Comparison of ENCODE assay signal across 8 cellular contexts in the genomic region with DNA sequence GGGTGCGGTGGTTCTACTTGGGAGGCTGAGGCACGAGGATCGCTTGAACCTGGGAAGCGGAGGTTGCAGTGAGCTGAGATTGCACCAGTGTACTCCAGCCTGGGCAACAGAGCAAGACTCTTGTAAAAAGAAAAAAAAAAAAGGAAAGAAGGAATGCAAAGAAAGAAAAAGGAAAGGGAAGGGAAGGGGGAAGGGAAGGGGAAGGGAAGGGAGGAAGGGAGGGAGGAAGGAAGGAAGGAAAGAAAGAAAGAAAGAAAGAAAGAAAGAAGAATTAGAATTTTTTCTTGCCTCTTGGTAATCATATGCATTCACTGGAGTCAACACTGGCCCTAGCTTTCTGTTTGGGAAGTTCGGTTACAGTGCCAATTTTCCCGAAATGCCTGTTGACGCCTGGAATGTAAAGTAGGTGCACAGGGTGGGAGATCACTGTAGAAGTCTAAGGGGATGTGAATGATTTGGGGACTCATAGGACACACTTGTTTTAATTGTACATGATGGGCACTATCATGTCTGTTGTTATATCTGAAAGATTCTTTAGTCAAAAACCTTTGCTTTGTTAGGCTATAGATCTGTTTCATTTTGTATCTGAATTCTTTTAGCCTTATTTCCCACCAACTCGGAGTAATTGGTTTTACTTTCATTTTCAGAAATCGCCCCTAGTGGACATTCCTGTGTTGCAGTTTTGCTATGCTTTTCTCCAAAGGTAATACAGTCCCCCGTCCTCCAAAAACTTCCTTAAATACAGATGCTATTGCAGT. TPM values are rescaled to one million over a fixed set of nuclear protein-coding genes. Genes with fewer than 3 reads are reported as not detected.
DNase-seq lines count a peak whose midpoint lies in the region; ATAC-seq and TF ChIP-seq lines count a peak whose summit lies in the region.

No MANE protein-coding gene starts in this region.

- H3K4me2 ChIP-seq in KMS-11 = peak overlapping the region; percentile 76

- peak; percentile 8 to 17 for DNase-seq in activated CD8-positive, alpha-beta memory T cell treated with anti-CD3 and anti-CD28 coated beads for 1 hour (ENCODE audit: extremely low read depth in 1 of 2, low read depth in 1 of 2)
- no peak for DNase-seq in activated CD8-positive, alpha-beta memory T cell treated with anti-CD3 and anti-CD28 coated beads for 24 hours
- DNase-seq in SJCRH30 (peak; percentile 37 to 73), astrocyte of the spinal cord (ENCODE audit: low read depth, low spot score) (peak; percentile 84), hepatic stellate cell (ENCODE audit: low spot score) (peak; percentile 80), sciatic nerve (ENCODE audit: low spot score) (no peak)

- no peak overlapping the region for H3K4me3 ChIP-seq in KMS-11 (IDR thresholded peaks at IDR 0.05; ENCODE audit: insufficient read depth, low read depth, low read length)
- H3K4me3 ChIP-seq in SJCRH30 = peak overlapping the region; percentile 55
- peak overlapping the region; percentile 32 for H3K4me3 ChIP-seq in astrocyte of the spinal cord (ENCODE audit: low read depth, low read length)

- ATAC-seq in sciatic nerve (peak; percentile 88), GM18873 (IDR thresholded peaks at IDR 0.05; ENCODE audit: low FRiP score, unreplicated experiment) (no peak)

- in situ Hi-C loops in astrocyte of the spinal cord (cut with HindIII; ENCODE audit: low sequenced_read_pairs) = loop anchor here (10.0 kb wide), 1 partner anchor 65 kb away; no protein-coding TSS in a partner anchor

- intact Hi-C loops in sciatic nerve (cut with DNase I) = no loop called here

- H3K27me3 ChIP-seq in KMS-11 (ENCODE audit: insufficient read depth, low read depth) (no peaks in the 10 kb centered on the region), SJCRH30 (no peaks in the 10 kb centered on the region)

- H3K79me2 ChIP-seq in KMS-11 (ENCODE audit: insufficient read depth, low read depth) = no peaks in the 10 kb centered on the region

- H3K4me1 ChIP-seq in KMS-11 (ENCODE audit: low read depth, poor library complexity, severe bottlenecking) (peaks cover 12% of the 10 kb centered on the region), SJCRH30 (peaks cover 29% of the 10 kb centered on the region)

- peak overlapping the region; percentile 34; the same call in 1 of the 2 replicates for H3K9ac ChIP-seq in KMS-11

- peak overlapping the region; percentile 27; the same call in 1 of the 2 replicates for H3K27ac ChIP-seq in KMS-11
- H3K27ac ChIP-seq in SJCRH30 = peak overlapping the region; percentile 43

- TF ChIP-seq CTCF in KMS-11 (conservative IDR thresholded peaks at IDR 0.05; ENCODE audit: low read depth, low read length) (peak; percentile 90), astrocyte of the spinal cord (IDR thresholded peaks at IDR 0.05; ENCODE audit: low read depth, low read length) (peak; percentile 76)

- H2AFZ ChIP-seq in KMS-11 (ENCODE audit: low read depth) = peak overlapping the region; percentile 88

- H4K20me1 ChIP-seq in KMS-11 (ENCODE audit: insufficient read depth) = no peaks in the 10 kb centered on the region

- no peaks in the 10 kb centered on the region for H3K9me3 ChIP-seq in SJCRH30 (replicated peaks)

- no peaks in the 10 kb centered on the region for H3K36me3 ChIP-seq in KMS-11 (ENCODE audit: insufficient read depth)
- H3K36me3 ChIP-seq in SJCRH30 = 0 out of 2 replicates have a peak, but pooled peaks cover 3% of the 10 kb centered on the region

RNA-seq across cellular contexts. Expression of a gene that starts 59.8 kb away (rescaled TPM):
- total RNA-seq in SJCRH30 (2014; rRNA removed; shearing (Covaris generic)) = 37.3 and 42.9 TPM in 2 replicates
- 58.8 TPM for total RNA-seq in sciatic nerve

Comparison
In these comparisons a context has a peak if more than half of its experiments do, and no peak if none do; other contexts are left out.
1. DNase-seq: peak in activated CD8-positive, alpha-beta memory T cell treated with anti-CD3 and anti-CD28 coated beads for 1 hour (2 of 2), SJCRH30 (2 of 2), astrocyte of the spinal cord (single experiment) and hepatic stellate cell (single experiment); none in activated CD8-positive, alpha-beta memory T cell treated with anti-CD3 and anti-CD28 coated beads for 24 hours (single experiment) and sciatic nerve (single experiment).